30 cellular contexts compared by ENCODE assay signal in genomic region chr5:158731014-158731413, GRCh38.
"Had no signal": no experiment of that assay in that cellular context is flagged by ENCODE, and none has a peak within 500 bp of the region (broad histone marks: within the 10 kb centered on the region; RNA-seq: fewer than 3 reads in every experiment).

No MANE protein-coding gene starts in this region.

- H3K36me3 ChIP-seq: lower lobe of right lung, pancreas, prostate gland, sigmoid colon, stomach, suprapubic skin, upper lobe of right lung had no signal

- H3K27me3 ChIP-seq: heart left ventricle, pancreas, suprapubic skin, tibial artery, upper lobe of right lung had no signal

- H3K9me3 ChIP-seq: heart left ventricle, left ventricle myocardium inferior, lower lobe of right lung, pancreas, prostate gland, sigmoid colon, stomach, suprapubic skin, thoracic aorta, tibial artery, upper lobe of right lung had no signal

- H3K27ac ChIP-seq: heart left ventricle, left ventricle myocardium inferior, lower lobe of right lung, pancreas, prostate gland, sigmoid colon, stomach, suprapubic skin, thoracic aorta, tibial artery, upper lobe of right lung had no signal

- DNase-seq: heart left ventricle; hypothalamus; immature natural killer cell; kidney; left colon; left ventricle myocardium inferior; lower lobe of right lung; mammary epithelial cell; mesenchymal stem cell; naive thymus-derived CD8-positive, alpha-beta T cell; nucleus accumbens; pancreas; posterior cingulate gyrus; retina; right cardiac atrium; sigmoid colon; stimulated activated CD4-positive, alpha-beta T cell treated with anti-CD3 and anti-CD28 coated beads, Interleukin-1b, Interleukin-23, amount 100 ng/mL, for 48 hours; stimulated activated CD4-positive, alpha-beta T cell treated with anti-CD3 and anti-CD28 coated beads, Interleukin-2, amount 100 ng/mL, for 48 hours; stimulated activated CD4-positive, alpha-beta T cell treated with anti-CD3 and anti-CD28 coated beads, Interleukin-4, amount 100 ng/mL, for 4 hours; stimulated activated CD8-positive, alpha-beta memory T cell treated with anti-CD3 and anti-CD28 coated beads, Interleukin-4, amount 100 ng/mL, for 48 hours; stimulated activated naive CD8-positive, alpha-beta T cell treated with anti-CD3 and anti-CD28 coated beads, Interleukin-15, Interleukin-2, amounts not matched to agents 100 U/mL and 50 U/mL, for 24 hours; stomach; tibial artery; trophoblast cell; upper lobe of right lung had no signal

- H3K4me1 ChIP-seq: pancreas, prostate gland, sigmoid colon had no signal

- ATAC-seq: heart left ventricle; left colon; lower lobe of right lung; naive thymus-derived CD8-positive, alpha-beta T cell; pancreas; right cardiac atrium; stimulated activated memory B cell treated with anti-CD40 and anti-IgM and Interleukin-4, amounts not matched to agents 10 μg/mL and 1 μg/mL and 100 μg/mL, for 72 hours; stimulated activated naive CD8-positive, alpha-beta T cell treated with anti-CD3 and anti-CD28 coated beads, Interleukin-15, Interleukin-2, amounts not matched to agents 100 U/mL and 50 U/mL, for 24 hours; upper lobe of right lung had no signal

- H3K4me3 ChIP-seq: heart left ventricle, left ventricle myocardium inferior, lower lobe of right lung, pancreas, prostate gland, sigmoid colon, smooth muscle cell, stomach, suprapubic skin, thoracic aorta, tibial artery, upper lobe of right lung had no signal
